Comparison of ENCODE assay signal across 1 cellular context in the genomic region with DNA sequence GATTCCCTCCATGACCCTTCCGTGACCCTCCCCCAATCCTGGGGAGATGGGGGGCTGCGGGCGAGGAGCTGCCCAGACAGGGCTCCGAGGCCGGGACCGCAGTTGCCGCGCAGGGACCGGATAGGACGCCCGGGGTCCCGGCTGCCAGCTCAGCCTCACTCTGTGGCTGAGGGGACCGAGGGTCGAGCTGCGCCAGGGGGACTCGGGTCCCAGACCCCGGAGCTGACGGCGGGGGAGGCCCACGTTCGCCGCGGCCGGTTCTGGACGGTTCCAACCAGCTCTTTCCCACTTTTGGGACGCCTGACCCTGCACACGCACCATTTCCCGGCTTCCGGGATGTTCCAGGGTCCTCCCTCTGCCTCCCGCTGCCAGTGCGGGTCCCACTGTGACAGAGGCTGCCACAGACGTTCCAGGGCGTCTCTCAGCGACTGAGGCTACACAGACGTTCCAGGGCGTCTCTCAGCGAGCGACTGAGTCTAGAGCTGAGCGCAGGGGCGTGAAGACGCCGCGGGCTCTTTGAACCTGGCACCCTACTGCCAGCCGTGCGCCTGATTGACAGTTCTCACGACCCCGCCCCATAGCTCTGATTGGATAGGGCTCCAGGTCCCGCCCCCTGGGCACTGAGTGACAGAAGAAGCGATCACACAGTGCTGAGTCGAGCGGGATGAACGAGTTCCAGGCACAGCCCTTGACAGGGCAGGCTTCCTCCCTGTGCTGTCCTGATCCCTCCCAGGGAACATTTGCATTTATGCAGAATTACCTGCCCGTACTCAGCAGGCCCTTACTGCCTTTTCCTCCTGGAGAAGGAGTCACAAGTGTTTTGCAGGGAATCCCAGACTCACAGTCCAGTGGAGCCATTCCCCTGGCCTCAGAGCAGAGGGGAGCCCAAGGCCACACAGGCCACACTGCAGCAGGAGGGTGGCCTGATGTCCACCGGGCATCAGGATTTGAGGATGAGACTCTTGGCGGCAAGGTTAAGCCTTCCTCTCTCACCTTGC.
TF ChIP-seq lines count a peak whose summit lies in the region.

TSS of gene ZNF563 (minus strand) at position 472 of the 998 bp plus-strand sequence. CDS start at position 321, 151 bp downstream.

TF ChIP-seq in HepG2, 621 proteins besides CTCF, POLR2A, EP300 and RAD21 (continued from another document and continues in another):
- TF ChIP-seq THAP8 (CRISPR knock-in tag; IDR thresholded peaks at IDR 0.05; ENCODE audit: borderline replicate concordance): no peak
- TF ChIP-seq MED1 (CRISPR knock-in tag; IDR thresholded peaks at IDR 0.05): no peak; the same call in none of the 2 replicates
- peak in 1 of 2 experiments; percentile 69; a peak in 1 of 4 replicates for TF ChIP-seq KLF16 (CRISPR knock-in tag; IDR thresholded peaks at IDR 0.05)
- TF ChIP-seq TBX2 (CRISPR knock-in tag; IDR thresholded peaks at IDR 0.05; ENCODE audit: borderline replicate concordance): peak; percentile 95; the same call in 1 of the 2 replicates
- no peak for TF ChIP-seq HNF4G (IDR thresholded peaks at IDR 0.05; ENCODE audit: borderline replicate concordance, low read depth, low read length)
- no peak for TF ChIP-seq HNF4G (CRISPR knock-in tag; IDR thresholded peaks at IDR 0.05; ENCODE audit: borderline replicate concordance, low read depth)
- no peak; the same call in 1 of the 2 replicates for TF ChIP-seq ZNF230 (CRISPR knock-in tag; IDR thresholded peaks at IDR 0.05)
- no peak; the same call in 1 of the 2 replicates for TF ChIP-seq ZNF33B (CRISPR knock-in tag; IDR thresholded peaks at IDR 0.05)
- TF ChIP-seq NFKBIZ (CRISPR knock-in tag; IDR thresholded peaks at IDR 0.05): peak; percentile 54; the same call in 1 of the 2 replicates
- TF ChIP-seq, protein P1, sequence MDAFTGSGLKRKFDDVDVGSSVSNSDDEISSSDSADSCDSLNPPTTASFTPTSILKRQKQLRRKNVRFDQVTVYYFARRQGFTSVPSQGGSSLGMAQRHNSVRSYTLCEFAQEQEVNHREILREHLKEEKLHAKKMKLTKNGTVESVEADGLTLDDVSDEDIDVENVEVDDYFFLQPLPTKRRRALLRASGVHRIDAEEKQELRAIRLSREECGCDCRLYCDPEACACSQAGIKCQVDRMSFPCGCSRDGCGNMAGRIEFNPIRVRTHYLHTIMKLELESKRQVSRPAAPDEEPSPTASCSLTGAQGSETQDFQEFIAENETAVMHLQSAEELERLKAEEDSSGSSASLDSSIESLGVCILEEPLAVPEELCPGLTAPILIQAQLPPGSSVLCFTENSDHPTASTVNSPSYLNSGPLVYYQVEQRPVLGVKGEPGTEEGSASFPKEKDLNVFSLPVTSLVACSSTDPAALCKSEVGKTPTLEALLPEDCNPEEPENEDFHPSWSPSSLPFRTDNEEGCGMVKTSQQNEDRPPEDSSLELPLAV (CRISPR knock-in tag; conservative IDR thresholded peaks at IDR 0.05; ENCODE audit: low read depth): no peak
- TF ChIP-seq, protein P2, sequence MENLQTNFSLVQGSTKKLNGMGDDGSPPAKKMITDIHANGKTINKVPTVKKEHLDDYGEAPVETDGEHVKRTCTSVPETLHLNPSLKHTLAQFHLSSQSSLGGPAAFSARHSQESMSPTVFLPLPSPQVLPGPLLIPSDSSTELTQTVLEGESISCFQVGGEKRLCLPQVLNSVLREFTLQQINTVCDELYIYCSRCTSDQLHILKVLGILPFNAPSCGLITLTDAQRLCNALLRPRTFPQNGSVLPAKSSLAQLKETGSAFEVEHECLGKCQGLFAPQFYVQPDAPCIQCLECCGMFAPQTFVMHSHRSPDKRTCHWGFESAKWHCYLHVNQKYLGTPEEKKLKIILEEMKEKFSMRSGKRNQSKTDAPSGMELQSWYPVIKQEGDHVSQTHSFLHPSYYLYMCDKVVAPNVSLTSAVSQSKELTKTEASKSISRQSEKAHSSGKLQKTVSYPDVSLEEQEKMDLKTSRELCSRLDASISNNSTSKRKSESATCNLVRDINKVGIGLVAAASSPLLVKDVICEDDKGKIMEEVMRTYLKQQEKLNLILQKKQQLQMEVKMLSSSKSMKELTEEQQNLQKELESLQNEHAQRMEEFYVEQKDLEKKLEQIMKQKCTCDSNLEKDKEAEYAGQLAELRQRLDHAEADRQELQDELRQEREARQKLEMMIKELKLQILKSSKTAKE (CRISPR knock-in tag; IDR thresholded peaks at IDR 0.05; ENCODE audit: borderline replicate concordance): peak; percentile 61; the same call in 1 of the 2 replicates
- no peak for TF ChIP-seq ZFP37 (CRISPR knock-in tag; IDR thresholded peaks at IDR 0.05; ENCODE audit: borderline replicate concordance)
- TF ChIP-seq RARA (CRISPR knock-in tag; IDR thresholded peaks at IDR 0.05): peak; percentile 43
- no peak for TF ChIP-seq ZSCAN12 (CRISPR knock-in tag; IDR thresholded peaks at IDR 0.05)
- no peak for TF ChIP-seq ZNF724P (CRISPR knock-in tag; IDR thresholded peaks at IDR 0.05; ENCODE audit: borderline replicate concordance)
- no peak for TF ChIP-seq SNAI1 (CRISPR knock-in tag; IDR thresholded peaks at IDR 0.05; ENCODE audit: borderline replicate concordance)
- TF ChIP-seq ZFAT (CRISPR knock-in tag; conservative IDR thresholded peaks at IDR 0.05): no peak
- TF ChIP-seq KLF15 (CRISPR knock-in tag; IDR thresholded peaks at IDR 0.05; ENCODE audit: borderline replicate concordance): no peak; the same call in 1 of the 2 replicates
- no peak for TF ChIP-seq GTF3A (CRISPR knock-in tag; conservative IDR thresholded peaks at IDR 0.05)
- TF ChIP-seq ZBTB33 (CRISPR knock-in tag; IDR thresholded peaks at IDR 0.05): no peak
- peak; percentile 26; the same call in 1 of the 2 replicates for TF ChIP-seq PPARG (CRISPR knock-in tag; conservative IDR thresholded peaks at IDR 0.05)
- TF ChIP-seq ZNF205 (CRISPR knock-in tag; IDR thresholded peaks at IDR 0.05): peak; percentile 37; the same call in 1 of the 2 replicates
- TF ChIP-seq FOXP4 (CRISPR knock-in tag; IDR thresholded peaks at IDR 0.05): peak; percentile 10; the same call in 1 of the 2 replicates
- no peak for TF ChIP-seq CEBPZ (IDR thresholded peaks at IDR 0.05; ENCODE audit: low read length)
- 0 out of 2 replicates have a peak, but pooled peaks have one; percentile 91 for TF ChIP-seq SNAPC2 (CRISPR knock-in tag; IDR thresholded peaks at IDR 0.05)
- TF ChIP-seq LCORL (IDR thresholded peaks at IDR 0.05): no peak
- TF ChIP-seq LCORL (CRISPR knock-in tag; IDR thresholded peaks at IDR 0.05): peak; percentile 35; the same call in 1 of the 2 replicates
- no peak for TF ChIP-seq ZMYM2 (CRISPR knock-in tag; IDR thresholded peaks at IDR 0.05)
- TF ChIP-seq GABPA (IDR thresholded peaks at IDR 0.05; ENCODE audit: low read depth, low read length): no peak
- peak; percentile 51; the same call in 1 of the 2 replicates for TF ChIP-seq GABPA (CRISPR knock-in tag; IDR thresholded peaks at IDR 0.05; ENCODE audit: low read depth)
- TF ChIP-seq ZNF562 (CRISPR knock-in tag; IDR thresholded peaks at IDR 0.05; ENCODE audit: borderline replicate concordance): no peak
- no peak for TF ChIP-seq SIX1 (CRISPR knock-in tag; IDR thresholded peaks at IDR 0.05; ENCODE audit: borderline replicate concordance)
- peak; percentile 56; the same call in 1 of the 2 replicates for TF ChIP-seq ZBED4 (CRISPR knock-in tag; IDR thresholded peaks at IDR 0.05; ENCODE audit: borderline replicate concordance)
- no peak for TF ChIP-seq ATF1 (CRISPR knock-in tag; IDR thresholded peaks at IDR 0.05)
- peak; percentile 37 for TF ChIP-seq SRSF1 (optimal IDR thresholded peaks at IDR 0.05; ENCODE audit: low read depth, low read length)
- TF ChIP-seq HES4 (CRISPR knock-in tag; IDR thresholded peaks at IDR 0.05; ENCODE audit: borderline replicate concordance): peak; percentile 56; the same call in 1 of the 2 replicates
- no peak for TF ChIP-seq HOXA9 (CRISPR knock-in tag; IDR thresholded peaks at IDR 0.05; ENCODE audit: borderline replicate concordance)
- TF ChIP-seq FOXJ3 (CRISPR knock-in tag; IDR thresholded peaks at IDR 0.05; ENCODE audit: borderline replicate concordance): no peak
- 0 out of 2 replicates have a peak, but pooled peaks have one; percentile 7 for TF ChIP-seq ZNF34 (CRISPR knock-in tag; IDR thresholded peaks at IDR 0.05; ENCODE audit: borderline replicate concordance)
- TF ChIP-seq ZZZ3 (CRISPR knock-in tag; IDR thresholded peaks at IDR 0.05; ENCODE audit: borderline replicate concordance): no peak
- TF ChIP-seq PTBP1 (IDR thresholded peaks at IDR 0.05; ENCODE audit: low read depth, low read length, poor library complexity, severe bottlenecking): no peak
